Comparison of ENCODE assay signal across 1 cellular context in the genomic region with DNA sequence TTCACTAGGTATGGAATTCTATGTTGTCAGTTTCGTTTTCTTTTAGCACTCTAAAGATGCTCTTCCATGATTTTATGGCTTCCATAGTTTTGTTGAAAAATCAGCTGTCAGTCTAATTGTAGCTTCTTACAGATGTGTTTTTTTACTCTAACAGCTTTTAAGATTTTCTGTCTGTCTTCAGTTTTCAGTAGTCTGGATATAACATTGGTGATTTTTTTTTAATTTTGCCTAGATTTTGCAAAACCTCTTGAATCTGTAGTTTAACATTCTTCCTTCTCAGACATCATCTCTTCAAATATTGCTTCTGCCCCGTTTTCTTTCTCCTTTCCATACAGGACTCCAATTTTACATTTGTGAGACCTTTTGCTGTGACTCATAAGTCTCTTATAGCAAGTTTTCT.
A peak's percentile ranks its signal among the peaks of the same experiment; 100 is the strongest.
TF ChIP-seq lines count a peak whose summit lies in the region.

No MANE protein-coding gene starts in this region.

TF ChIP-seq in HEK293, 187 proteins besides CTCF, POLR2A, EP300 and RAD21 (continued from another document):
- TF ChIP-seq ZNF555 (tag by site-specific recombination; conservative IDR thresholded peaks at IDR 0.05) (no peak), SP7 (tag by site-specific recombination; IDR thresholded peaks at IDR 0.05) (peak; percentile 68), KLF8 (tag by site-specific recombination; IDR thresholded peaks at IDR 0.05) (peak; percentile 44; the same call in 1 of the 2 replicates), TRIM28 (IDR thresholded peaks at IDR 0.05; ENCODE audit: borderline replicate concordance, low read length) (peak; percentile 99; the same call in 1 of the 2 replicates), KLF16 (tag by site-specific recombination; IDR thresholded peaks at IDR 0.05) (no peak)
- TF ChIP-seq, protein P1, sequence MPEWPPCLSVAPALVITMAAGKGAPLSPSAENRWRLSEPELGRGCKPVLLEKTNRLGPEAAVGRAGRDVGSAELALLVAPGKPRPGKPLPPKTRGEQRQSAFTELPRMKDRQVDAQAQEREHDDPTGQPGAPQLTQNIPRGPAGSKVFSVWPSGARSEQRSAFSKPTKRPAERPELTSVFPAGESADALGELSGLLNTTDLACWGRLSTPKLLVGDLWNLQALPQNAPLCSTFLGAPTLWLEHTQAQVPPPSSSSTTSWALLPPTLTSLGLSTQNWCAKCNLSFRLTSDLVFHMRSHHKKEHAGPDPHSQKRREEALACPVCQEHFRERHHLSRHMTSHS (tag by site-specific recombination; IDR thresholded peaks at IDR 0.05) = no peak
